In the genomic region with DNA sequence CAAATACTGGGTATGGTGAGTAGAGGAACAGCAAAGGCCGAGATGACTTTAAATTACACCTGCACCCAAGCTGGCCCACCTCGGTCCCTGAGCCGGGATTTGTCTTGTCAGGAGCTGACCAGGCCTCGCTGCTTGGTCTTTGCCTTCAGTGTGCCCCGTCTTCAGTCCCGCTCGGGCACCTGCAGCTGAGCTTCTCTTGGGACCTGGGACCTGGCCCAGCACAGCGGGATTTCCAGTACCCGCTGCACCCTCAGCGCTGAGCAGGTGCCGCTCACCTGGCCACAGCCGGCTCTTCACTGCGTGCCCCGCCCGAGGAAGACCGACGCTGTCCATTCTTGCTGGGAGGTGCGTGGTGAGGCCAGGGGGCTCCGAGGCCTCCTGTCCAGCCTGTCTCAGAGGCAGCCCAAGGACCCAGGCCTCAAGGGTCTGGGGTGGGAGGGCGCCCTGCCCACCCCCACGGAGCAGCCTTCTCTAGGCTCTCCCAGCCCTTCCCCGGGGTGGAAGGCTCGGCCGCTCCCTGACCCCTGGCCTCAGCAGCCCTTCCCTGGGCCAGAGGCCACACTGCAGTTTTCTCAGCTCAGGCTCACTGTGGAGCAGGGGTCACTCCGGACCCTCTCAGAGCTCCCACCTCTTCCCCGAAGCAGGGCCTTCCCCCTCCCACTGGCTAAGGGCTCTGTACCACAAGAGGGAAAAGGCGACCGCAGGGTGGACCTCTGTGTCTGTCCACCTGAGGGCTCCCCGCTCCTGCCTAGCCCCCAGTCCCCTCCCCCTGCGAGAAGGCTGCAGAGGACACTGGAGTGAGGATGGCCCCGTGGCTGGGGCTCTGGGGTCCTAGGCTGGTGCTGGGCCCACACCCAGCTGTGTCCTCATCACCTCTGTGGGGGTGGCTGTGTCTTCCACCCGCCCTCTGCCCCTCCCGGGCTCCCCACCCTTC, we compare ENCODE assay signal across 3 cellular contexts.
TF ChIP-seq lines count a peak whose summit lies in the region.

No MANE protein-coding gene starts in this region.

TF ChIP-seq in GM23338, 12 proteins besides CTCF, POLR2A, EP300 and RAD21 (continues in another document):
- TF ChIP-seq, protein P1, sequence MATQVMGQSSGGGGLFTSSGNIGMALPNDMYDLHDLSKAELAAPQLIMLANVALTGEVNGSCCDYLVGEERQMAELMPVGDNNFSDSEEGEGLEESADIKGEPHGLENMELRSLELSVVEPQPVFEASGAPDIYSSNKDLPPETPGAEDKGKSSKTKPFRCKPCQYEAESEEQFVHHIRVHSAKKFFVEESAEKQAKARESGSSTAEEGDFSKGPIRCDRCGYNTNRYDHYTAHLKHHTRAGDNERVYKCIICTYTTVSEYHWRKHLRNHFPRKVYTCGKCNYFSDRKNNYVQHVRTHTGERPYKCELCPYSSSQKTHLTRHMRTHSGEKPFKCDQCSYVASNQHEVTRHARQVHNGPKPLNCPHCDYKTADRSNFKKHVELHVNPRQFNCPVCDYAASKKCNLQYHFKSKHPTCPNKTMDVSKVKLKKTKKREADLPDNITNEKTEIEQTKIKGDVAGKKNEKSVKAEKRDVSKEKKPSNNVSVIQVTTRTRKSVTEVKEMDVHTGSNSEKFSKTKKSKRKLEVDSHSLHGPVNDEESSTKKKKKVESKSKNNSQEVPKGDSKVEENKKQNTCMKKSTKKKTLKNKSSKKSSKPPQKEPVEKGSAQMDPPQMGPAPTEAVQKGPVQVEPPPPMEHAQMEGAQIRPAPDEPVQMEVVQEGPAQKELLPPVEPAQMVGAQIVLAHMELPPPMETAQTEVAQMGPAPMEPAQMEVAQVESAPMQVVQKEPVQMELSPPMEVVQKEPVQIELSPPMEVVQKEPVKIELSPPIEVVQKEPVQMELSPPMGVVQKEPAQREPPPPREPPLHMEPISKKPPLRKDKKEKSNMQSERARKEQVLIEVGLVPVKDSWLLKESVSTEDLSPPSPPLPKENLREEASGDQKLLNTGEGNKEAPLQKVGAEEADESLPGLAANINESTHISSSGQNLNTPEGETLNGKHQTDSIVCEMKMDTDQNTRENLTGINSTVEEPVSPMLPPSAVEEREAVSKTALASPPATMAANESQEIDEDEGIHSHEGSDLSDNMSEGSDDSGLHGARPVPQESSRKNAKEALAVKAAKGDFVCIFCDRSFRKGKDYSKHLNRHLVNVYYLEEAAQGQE (IDR thresholded peaks at IDR 0.05; ENCODE audit: unreplicated experiment), result no peak
- TF ChIP-seq CREB1 (CRISPR knock-in tag; IDR thresholded peaks at IDR 0.05; ENCODE audit: low read depth) (no peak), STAT1 (IDR thresholded peaks at IDR 0.05; ENCODE audit: unreplicated experiment) (no peak), ZNF331 (CRISPR knock-in tag; IDR thresholded peaks at IDR 0.05; ENCODE audit: low read depth) (no peak)

TF ChIP-seq in H1, 55 proteins besides CTCF, POLR2A, EP300 and RAD21 (continues in another document):
- TF ChIP-seq NRF1 (IDR thresholded peaks at IDR 0.05; ENCODE audit: low read depth, low read length) (no peak), CTBP2 (IDR thresholded peaks at IDR 0.05; ENCODE audit: borderline replicate concordance, insufficient read depth, insufficient read length, low read length) (no peak), TCF12 (IDR thresholded peaks at IDR 0.05; ENCODE audit: low read depth, low read length) (no peak), SUZ12 (IDR thresholded peaks at IDR 0.05; ENCODE audit: low read length) (no peak), TEAD4 (IDR thresholded peaks at IDR 0.05; ENCODE audit: low read depth, low read length) (no peak), CHD1 (IDR thresholded peaks at IDR 0.05; ENCODE audit: low read depth, low read length) (no peak), ASH2L (IDR thresholded peaks at IDR 0.05; ENCODE audit: low read length) (no peak)
- TF ChIP-seq, protein P2, sequence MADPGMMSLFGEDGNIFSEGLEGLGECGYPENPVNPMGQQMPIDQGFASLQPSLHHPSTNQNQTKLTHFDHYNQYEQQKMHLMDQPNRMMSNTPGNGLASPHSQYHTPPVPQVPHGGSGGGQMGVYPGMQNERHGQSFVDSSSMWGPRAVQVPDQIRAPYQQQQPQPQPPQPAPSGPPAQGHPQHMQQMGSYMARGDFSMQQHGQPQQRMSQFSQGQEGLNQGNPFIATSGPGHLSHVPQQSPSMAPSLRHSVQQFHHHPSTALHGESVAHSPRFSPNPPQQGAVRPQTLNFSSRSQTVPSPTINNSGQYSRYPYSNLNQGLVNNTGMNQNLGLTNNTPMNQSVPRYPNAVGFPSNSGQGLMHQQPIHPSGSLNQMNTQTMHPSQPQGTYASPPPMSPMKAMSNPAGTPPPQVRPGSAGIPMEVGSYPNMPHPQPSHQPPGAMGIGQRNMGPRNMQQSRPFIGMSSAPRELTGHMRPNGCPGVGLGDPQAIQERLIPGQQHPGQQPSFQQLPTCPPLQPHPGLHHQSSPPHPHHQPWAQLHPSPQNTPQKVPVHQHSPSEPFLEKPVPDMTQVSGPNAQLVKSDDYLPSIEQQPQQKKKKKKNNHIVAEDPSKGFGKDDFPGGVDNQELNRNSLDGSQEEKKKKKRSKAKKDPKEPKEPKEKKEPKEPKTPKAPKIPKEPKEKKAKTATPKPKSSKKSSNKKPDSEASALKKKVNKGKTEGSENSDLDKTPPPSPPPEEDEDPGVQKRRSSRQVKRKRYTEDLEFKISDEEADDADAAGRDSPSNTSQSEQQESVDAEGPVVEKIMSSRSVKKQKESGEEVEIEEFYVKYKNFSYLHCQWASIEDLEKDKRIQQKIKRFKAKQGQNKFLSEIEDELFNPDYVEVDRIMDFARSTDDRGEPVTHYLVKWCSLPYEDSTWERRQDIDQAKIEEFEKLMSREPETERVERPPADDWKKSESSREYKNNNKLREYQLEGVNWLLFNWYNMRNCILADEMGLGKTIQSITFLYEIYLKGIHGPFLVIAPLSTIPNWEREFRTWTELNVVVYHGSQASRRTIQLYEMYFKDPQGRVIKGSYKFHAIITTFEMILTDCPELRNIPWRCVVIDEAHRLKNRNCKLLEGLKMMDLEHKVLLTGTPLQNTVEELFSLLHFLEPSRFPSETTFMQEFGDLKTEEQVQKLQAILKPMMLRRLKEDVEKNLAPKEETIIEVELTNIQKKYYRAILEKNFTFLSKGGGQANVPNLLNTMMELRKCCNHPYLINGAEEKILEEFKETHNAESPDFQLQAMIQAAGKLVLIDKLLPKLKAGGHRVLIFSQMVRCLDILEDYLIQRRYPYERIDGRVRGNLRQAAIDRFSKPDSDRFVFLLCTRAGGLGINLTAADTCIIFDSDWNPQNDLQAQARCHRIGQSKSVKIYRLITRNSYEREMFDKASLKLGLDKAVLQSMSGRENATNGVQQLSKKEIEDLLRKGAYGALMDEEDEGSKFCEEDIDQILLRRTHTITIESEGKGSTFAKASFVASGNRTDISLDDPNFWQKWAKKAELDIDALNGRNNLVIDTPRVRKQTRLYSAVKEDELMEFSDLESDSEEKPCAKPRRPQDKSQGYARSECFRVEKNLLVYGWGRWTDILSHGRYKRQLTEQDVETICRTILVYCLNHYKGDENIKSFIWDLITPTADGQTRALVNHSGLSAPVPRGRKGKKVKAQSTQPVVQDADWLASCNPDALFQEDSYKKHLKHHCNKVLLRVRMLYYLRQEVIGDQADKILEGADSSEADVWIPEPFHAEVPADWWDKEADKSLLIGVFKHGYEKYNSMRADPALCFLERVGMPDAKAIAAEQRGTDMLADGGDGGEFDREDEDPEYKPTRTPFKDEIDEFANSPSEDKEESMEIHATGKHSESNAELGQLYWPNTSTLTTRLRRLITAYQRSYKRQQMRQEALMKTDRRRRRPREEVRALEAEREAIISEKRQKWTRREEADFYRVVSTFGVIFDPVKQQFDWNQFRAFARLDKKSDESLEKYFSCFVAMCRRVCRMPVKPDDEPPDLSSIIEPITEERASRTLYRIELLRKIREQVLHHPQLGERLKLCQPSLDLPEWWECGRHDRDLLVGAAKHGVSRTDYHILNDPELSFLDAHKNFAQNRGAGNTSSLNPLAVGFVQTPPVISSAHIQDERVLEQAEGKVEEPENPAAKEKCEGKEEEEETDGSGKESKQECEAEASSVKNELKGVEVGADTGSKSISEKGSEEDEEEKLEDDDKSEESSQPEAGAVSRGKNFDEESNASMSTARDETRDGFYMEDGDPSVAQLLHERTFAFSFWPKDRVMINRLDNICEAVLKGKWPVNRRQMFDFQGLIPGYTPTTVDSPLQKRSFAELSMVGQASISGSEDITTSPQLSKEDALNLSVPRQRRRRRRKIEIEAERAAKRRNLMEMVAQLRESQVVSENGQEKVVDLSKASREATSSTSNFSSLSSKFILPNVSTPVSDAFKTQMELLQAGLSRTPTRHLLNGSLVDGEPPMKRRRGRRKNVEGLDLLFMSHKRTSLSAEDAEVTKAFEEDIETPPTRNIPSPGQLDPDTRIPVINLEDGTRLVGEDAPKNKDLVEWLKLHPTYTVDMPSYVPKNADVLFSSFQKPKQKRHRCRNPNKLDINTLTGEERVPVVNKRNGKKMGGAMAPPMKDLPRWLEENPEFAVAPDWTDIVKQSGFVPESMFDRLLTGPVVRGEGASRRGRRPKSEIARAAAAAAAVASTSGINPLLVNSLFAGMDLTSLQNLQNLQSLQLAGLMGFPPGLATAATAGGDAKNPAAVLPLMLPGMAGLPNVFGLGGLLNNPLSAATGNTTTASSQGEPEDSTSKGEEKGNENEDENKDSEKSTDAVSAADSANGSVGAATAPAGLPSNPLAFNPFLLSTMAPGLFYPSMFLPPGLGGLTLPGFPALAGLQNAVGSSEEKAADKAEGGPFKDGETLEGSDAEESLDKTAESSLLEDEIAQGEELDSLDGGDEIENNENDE (IDR thresholded peaks at IDR 0.05; ENCODE audit: insufficient replicate concordance, low read length), result no peak

TF ChIP-seq in HepG2, 621 proteins besides CTCF, POLR2A, EP300 and RAD21:
- TF ChIP-seq ZNF891 (CRISPR knock-in tag; IDR thresholded peaks at IDR 0.05), result no peak
- TF ChIP-seq, protein P3, sequence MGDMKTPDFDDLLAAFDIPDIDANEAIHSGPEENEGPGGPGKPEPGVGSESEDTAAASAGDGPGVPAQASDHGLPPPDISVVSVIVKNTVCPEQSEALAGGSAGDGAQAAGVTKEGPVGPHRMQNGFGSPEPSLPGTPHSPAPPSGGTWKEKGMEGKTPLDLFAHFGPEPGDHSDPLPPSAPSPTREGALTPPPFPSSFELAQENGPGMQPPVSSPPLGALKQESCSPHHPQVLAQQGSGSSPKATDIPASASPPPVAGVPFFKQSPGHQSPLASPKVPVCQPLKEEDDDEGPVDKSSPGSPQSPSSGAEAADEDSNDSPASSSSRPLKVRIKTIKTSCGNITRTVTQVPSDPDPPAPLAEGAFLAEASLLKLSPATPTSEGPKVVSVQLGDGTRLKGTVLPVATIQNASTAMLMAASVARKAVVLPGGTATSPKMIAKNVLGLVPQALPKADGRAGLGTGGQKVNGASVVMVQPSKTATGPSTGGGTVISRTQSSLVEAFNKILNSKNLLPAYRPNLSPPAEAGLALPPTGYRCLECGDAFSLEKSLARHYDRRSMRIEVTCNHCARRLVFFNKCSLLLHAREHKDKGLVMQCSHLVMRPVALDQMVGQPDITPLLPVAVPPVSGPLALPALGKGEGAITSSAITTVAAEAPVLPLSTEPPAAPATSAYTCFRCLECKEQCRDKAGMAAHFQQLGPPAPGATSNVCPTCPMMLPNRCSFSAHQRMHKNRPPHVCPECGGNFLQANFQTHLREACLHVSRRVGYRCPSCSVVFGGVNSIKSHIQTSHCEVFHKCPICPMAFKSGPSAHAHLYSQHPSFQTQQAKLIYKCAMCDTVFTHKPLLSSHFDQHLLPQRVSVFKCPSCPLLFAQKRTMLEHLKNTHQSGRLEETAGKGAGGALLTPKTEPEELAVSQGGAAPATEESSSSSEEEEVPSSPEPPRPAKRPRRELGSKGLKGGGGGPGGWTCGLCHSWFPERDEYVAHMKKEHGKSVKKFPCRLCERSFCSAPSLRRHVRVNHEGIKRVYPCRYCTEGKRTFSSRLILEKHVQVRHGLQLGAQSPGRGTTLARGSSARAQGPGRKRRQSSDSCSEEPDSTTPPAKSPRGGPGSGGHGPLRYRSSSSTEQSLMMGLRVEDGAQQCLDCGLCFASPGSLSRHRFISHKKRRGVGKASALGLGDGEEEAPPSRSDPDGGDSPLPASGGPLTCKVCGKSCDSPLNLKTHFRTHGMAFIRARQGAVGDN (CRISPR knock-in tag; IDR thresholded peaks at IDR 0.05), result peak; percentile 24; the same call in 1 of the 2 replicates
